Comparison of ENCODE assay signal across 18 cellular contexts in genomic region chr2:11082880-11083279, GRCh38.
A peak's percentile ranks its signal among the peaks of the same experiment; 100 is the strongest.
DNase-seq lines count a peak whose midpoint lies in the region; ATAC-seq and TF ChIP-seq lines count a peak whose summit lies in the region.
"Had no signal": no experiment of that assay in that cellular context is flagged by ENCODE, and none has a peak within 500 bp of the region (broad histone marks: within the 10 kb centered on the region; RNA-seq: fewer than 3 reads in every experiment).

No MANE protein-coding gene starts in this region.

- H3K27me3 ChIP-seq in right atrium auricular region (no peaks in the 10 kb centered on the region), neural progenitor cell (no peaks in the 10 kb centered on the region)
- H3K27me3 ChIP-seq: SJCRH30 had no signal

- H3K27ac Mint-ChIP-seq in neural progenitor cell (peak overlapping the region; percentile 43), nephron progenitor cell (no peak overlapping the region)

- ATAC-seq in Right ventricle myocardium superior (ENCODE audit: poor library complexity) (no peak), HG03159 (IDR thresholded peaks at IDR 0.05; ENCODE audit: unreplicated experiment) (no peak)
- ATAC-seq: Panc1 had no signal

- H3K36me3 ChIP-seq in right atrium auricular region: no peaks in the 10 kb centered on the region
- H3K36me3 ChIP-seq in neural progenitor cell: no peaks in the 10 kb centered on the region
- H3K36me3 ChIP-seq: SJCRH30 had no signal

- H3K4me1 ChIP-seq in right atrium auricular region (no peaks in the 10 kb centered on the region), neural progenitor cell (no peaks in the 10 kb centered on the region)
- H3K4me1 ChIP-seq: SJCRH30 had no signal

- H3K79me2 ChIP-seq in neural progenitor cell (ENCODE audit: low read depth): no peaks in the 10 kb centered on the region

- H3K9me3 Mint-ChIP-seq in neural progenitor cell (peaks cover 2% of the 10 kb centered on the region), nephron progenitor cell (peaks cover 11% of the 10 kb centered on the region)

- H3K4me3 Mint-ChIP-seq in neural progenitor cell: no peak overlapping the region
- H3K4me3 Mint-ChIP-seq in nephron progenitor cell: no peak overlapping the region
- H3K4me3 Mint-ChIP-seq: CD4-positive, CD25-positive, alpha-beta regulatory T cell had no signal

- no peak overlapping the region for H2AFZ ChIP-seq in neural progenitor cell (replicated peaks)

- no peaks in the 10 kb centered on the region for H4K20me1 ChIP-seq in neural progenitor cell (ENCODE audit: low read depth)

- peaks cover 8% of the 10 kb centered on the region for H3F3A ChIP-seq in neural progenitor cell (ENCODE audit: low read depth)

- H3K9me3 ChIP-seq in right atrium auricular region (no peaks in the 10 kb centered on the region), neural progenitor cell (ENCODE audit: low read depth) (no peaks in the 10 kb centered on the region)
- H3K9me3 ChIP-seq: SJCRH30 had no signal

- DNase-seq in right atrium auricular region (ENCODE audit: low spot score) (peak; percentile 21), Right ventricle myocardium superior (no peak), fibroblast of mammary gland (ENCODE audit: low read depth) (peak; percentile 15), neural progenitor cell (ENCODE audit: low spot score) (no peak), nephron progenitor cell (no peak), GM10266 (ENCODE audit: extremely low spot score) (no peak)
- DNase-seq: CD4-positive, CD25-positive, alpha-beta regulatory T cell; DMS79; H7; NCI-H1105 treated with DMSO at 0.1 percent for 48 hours; NCI-H2081; NCI-H2171 treated with DMSO at 0.1 percent for 48 hours; NCI-H524 treated with DMSO at 0.1 percent for 48 hours; NCI-H82; SJCRH30 had no signal

- H3K4me3 ChIP-seq in right atrium auricular region (no peak overlapping the region), fibroblast of mammary gland (ENCODE audit: control insufficient read depth, low read depth, low read length) (no peak overlapping the region), neural progenitor cell (no peak overlapping the region)
- H3K4me3 ChIP-seq: SJCRH30 had no signal

- H3K27ac ChIP-seq in right atrium auricular region (no peak overlapping the region), neural progenitor cell (no peak overlapping the region)
- H3K27ac ChIP-seq: KMS-11, SJCRH30 had no signal

- H3K27me3 Mint-ChIP-seq in neural progenitor cell (ENCODE audit: insufficient read depth, low read depth): peaks cover 3% of the 10 kb centered on the region
- H3K27me3 Mint-ChIP-seq in nephron progenitor cell (ENCODE audit: low read depth, poor library complexity): peaks cover 30% of the 10 kb centered on the region

- no peak overlapping the region for H3K9ac ChIP-seq in neural progenitor cell
- H3K9ac ChIP-seq: KMS-11 had no signal

- intact Hi-C loops in Right ventricle myocardium superior (cut with DNase I): no loop called here

- TF ChIP-seq CTCF in right atrium auricular region (IDR thresholded peaks at IDR 0.05) (no peak), fibroblast of mammary gland (conservative IDR thresholded peaks at IDR 0.05; ENCODE audit: control insufficient read depth, insufficient read depth, low read depth, low read length) (no peak), neural progenitor cell (IDR thresholded peaks at IDR 0.05) (no peak), nephron progenitor cell (IDR thresholded peaks at IDR 0.05) (no peak), GM10266 (IDR thresholded peaks at IDR 0.05; ENCODE audit: control insufficient read depth, insufficient read depth, low read depth, missing control alignments) (no peak)

- H3K4me1 Mint-ChIP-seq in neural progenitor cell (peaks cover 10% of the 10 kb centered on the region), nephron progenitor cell (peaks cover 11% of the 10 kb centered on the region)
- H3K4me1 Mint-ChIP-seq: CD4-positive, CD25-positive, alpha-beta regulatory T cell had no signal

- no peaks in the 10 kb centered on the region for H3K36me3 Mint-ChIP-seq in neural progenitor cell
- H3K36me3 Mint-ChIP-seq in nephron progenitor cell (ENCODE audit: low read depth): peaks cover 11% of the 10 kb centered on the region
- H3K36me3 Mint-ChIP-seq: CD4-positive, CD25-positive, alpha-beta regulatory T cell had no signal

- no peak overlapping the region for H3K4me2 ChIP-seq in neural progenitor cell
- H3K4me2 ChIP-seq: KMS-11 had no signal

Comparison
In these comparisons a context has a peak if more than half of its experiments do, and no peak if none do; other contexts are left out.
1. DNase-seq: peak in right atrium auricular region (single experiment) and fibroblast of mammary gland (single experiment); none in Right ventricle myocardium superior (single experiment), neural progenitor cell (single experiment), nephron progenitor cell (single experiment) and GM10266 (single experiment).